ENCODE assay signal across 3 cellular contexts in the genomic region with DNA sequence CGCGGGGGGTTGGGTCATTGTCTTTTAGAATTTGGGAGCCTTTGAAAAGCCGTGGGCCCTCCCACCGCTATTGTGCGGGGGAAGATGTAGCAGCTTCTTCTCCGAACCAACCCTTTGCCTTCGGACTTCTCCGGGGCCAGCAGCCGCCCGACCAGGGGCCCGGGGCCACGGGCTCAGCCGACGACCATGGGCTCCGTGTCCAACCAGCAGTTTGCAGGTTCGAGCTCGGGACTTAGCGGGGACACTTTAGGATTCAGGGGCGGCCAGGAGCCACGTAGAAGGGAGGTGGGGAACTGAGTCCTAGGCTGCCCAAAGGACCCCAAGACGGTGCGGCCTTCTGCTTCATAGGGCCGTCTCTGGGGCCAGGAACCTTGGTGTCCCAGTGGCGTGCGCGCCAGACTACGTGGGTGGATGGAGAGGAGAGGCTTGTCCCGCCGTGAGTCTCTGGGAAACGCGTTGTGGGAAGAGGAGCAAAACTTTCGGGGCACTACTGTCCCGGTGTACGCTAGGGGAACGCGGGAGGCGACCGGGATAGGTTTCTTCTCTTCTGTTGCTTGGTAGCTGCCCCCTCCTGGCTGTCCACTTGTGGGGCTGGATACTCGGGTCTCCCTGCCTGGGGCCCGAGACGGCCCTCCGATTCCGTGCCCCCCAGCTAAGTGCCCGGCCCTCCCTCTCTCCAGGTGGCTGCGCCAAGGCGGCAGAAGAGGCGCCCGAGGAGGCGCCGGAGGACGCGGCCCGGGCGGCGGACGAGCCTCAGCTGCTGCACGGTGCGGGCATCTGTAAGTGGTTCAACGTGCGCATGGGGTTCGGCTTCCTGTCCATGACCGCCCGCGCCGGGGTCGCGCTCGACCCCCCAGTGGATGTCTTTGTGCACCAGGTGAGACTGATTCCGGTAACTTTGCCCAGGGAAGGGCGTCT.
TF ChIP-seq lines count a peak whose summit lies in the region.

A gene with protein sequence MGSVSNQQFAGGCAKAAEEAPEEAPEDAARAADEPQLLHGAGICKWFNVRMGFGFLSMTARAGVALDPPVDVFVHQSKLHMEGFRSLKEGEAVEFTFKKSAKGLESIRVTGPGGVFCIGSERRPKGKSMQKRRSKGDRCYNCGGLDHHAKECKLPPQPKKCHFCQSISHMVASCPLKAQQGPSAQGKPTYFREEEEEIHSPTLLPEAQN (plus strand): TSS at position 112 of the 918 bp plus-strand sequence. CDS start 75 bp downstream, at position 187.

TF ChIP-seq in HCT116, 20 proteins besides CTCF, POLR2A, EP300 and RAD21 (continues in another document):
- TF ChIP-seq EGR1 (IDR thresholded peaks at IDR 0.05; ENCODE audit: low read depth), result no peak
- TF ChIP-seq CEBPB (IDR thresholded peaks at IDR 0.05; ENCODE audit: low read depth), result no peak
- no peak for TF ChIP-seq JUND (IDR thresholded peaks at IDR 0.05)
- no peak for TF ChIP-seq EZH2phosphoT487 (IDR thresholded peaks at IDR 0.05; ENCODE audit: borderline replicate concordance)
- TF ChIP-seq CBX3 (IDR thresholded peaks at IDR 0.05; ENCODE audit: low read depth), result no peak
- TF ChIP-seq ZFX (IDR thresholded peaks at IDR 0.05), result no peak
- TF ChIP-seq POLR2AphosphoS5 (IDR thresholded peaks at IDR 0.05; ENCODE audit: low read depth, low read length), result no peak
- no peak for TF ChIP-seq FOSL1 (IDR thresholded peaks at IDR 0.05; ENCODE audit: low read depth)
- no peak for TF ChIP-seq SIN3A (IDR thresholded peaks at IDR 0.05; ENCODE audit: low read depth)
- TF ChIP-seq TCF7L2 (IDR thresholded peaks at IDR 0.05; ENCODE audit: borderline replicate concordance, extremely low read depth, insufficient read depth, insufficient read length), result no peak
- no peak for TF ChIP-seq ELF1 (IDR thresholded peaks at IDR 0.05; ENCODE audit: borderline replicate concordance, low read depth)
- TF ChIP-seq YY1 (IDR thresholded peaks at IDR 0.05; ENCODE audit: extremely low read depth, insufficient replicate concordance, low read depth, low read length), result no peak
- TF ChIP-seq EZH2 (IDR thresholded peaks at IDR 0.05), result no peak
- TF ChIP-seq, protein P1, sequence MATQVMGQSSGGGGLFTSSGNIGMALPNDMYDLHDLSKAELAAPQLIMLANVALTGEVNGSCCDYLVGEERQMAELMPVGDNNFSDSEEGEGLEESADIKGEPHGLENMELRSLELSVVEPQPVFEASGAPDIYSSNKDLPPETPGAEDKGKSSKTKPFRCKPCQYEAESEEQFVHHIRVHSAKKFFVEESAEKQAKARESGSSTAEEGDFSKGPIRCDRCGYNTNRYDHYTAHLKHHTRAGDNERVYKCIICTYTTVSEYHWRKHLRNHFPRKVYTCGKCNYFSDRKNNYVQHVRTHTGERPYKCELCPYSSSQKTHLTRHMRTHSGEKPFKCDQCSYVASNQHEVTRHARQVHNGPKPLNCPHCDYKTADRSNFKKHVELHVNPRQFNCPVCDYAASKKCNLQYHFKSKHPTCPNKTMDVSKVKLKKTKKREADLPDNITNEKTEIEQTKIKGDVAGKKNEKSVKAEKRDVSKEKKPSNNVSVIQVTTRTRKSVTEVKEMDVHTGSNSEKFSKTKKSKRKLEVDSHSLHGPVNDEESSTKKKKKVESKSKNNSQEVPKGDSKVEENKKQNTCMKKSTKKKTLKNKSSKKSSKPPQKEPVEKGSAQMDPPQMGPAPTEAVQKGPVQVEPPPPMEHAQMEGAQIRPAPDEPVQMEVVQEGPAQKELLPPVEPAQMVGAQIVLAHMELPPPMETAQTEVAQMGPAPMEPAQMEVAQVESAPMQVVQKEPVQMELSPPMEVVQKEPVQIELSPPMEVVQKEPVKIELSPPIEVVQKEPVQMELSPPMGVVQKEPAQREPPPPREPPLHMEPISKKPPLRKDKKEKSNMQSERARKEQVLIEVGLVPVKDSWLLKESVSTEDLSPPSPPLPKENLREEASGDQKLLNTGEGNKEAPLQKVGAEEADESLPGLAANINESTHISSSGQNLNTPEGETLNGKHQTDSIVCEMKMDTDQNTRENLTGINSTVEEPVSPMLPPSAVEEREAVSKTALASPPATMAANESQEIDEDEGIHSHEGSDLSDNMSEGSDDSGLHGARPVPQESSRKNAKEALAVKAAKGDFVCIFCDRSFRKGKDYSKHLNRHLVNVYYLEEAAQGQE (IDR thresholded peaks at IDR 0.05; ENCODE audit: low read depth), result no peak
- no peak for TF ChIP-seq SP1 (IDR thresholded peaks at IDR 0.05; ENCODE audit: low read depth)
- no peak for TF ChIP-seq ZNF274 (IDR thresholded peaks at IDR 0.05; ENCODE audit: low read depth, low read length)
- no peak for TF ChIP-seq SRF (IDR thresholded peaks at IDR 0.05; ENCODE audit: low read depth)

TF ChIP-seq in endothelial cell of umbilical vein, 7 proteins besides CTCF, POLR2A, EP300 and RAD21:
- no peak for TF ChIP-seq JUN (IDR thresholded peaks at IDR 0.05; ENCODE audit: borderline replicate concordance, insufficient read depth, insufficient read length, low read depth)
- TF ChIP-seq EZH2 (IDR thresholded peaks at IDR 0.05; ENCODE audit: borderline replicate concordance, low read depth, low read length, severe bottlenecking), result peak; percentile 96

TF ChIP-seq in neural cell, 6 proteins besides CTCF, POLR2A, EP300 and RAD21:
- TF ChIP-seq TAF1 (IDR thresholded peaks at IDR 0.05; ENCODE audit: low read depth) (no peak), MXI1 (conservative IDR thresholded peaks at IDR 0.05; ENCODE audit: poor library complexity, severe bottlenecking) (no peak), EZH2 (IDR thresholded peaks at IDR 0.05; ENCODE audit: borderline replicate concordance, insufficient read depth, low read length, poor library complexity, severe bottlenecking) (no peak), POLR2AphosphoS5 (IDR thresholded peaks at IDR 0.05) (no peak), SMC3 (conservative IDR thresholded peaks at IDR 0.05; ENCODE audit: poor library complexity) (no peak)
- TF ChIP-seq, protein P1 (IDR thresholded peaks at IDR 0.05; ENCODE audit: borderline replicate concordance), result no peak
TF ChIP-seq in neural cell: peak in this region for 0.
